Comparison of ENCODE assay signal across 16 cellular contexts in the genomic region with DNA sequence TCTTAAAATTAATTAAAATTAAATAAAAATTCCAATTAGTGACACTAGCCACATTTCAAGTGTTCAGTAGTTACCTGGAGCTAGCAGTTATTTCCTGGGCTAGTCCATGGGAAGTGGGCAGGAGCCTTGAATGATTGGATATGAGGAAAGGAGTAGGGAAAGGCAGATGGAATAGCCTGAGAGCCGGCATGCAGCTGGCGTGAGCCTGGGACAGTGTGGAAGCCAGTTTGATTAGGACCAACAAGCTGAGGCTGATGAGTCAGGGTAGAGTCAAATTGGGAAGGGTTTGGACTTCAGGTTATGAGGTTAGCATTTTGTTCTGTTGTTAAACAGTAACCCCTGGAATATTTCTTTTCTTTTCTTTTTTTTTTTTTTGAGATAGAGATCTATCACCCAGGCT. TPM values are rescaled to one million over a fixed set of nuclear protein-coding genes. Genes with fewer than 3 reads are reported as not detected.
DNase-seq lines count a peak whose midpoint lies in the region; ATAC-seq and TF ChIP-seq lines count a peak whose summit lies in the region.
"Had no signal": no experiment of that assay in that cellular context is flagged by ENCODE, and none has a peak within 500 bp of the region (broad histone marks: within the 10 kb centered on the region; RNA-seq: fewer than 3 reads in every experiment).

No MANE protein-coding gene starts in this region.

- no peaks in the 10 kb centered on the region for H3K27me3 ChIP-seq in IMR-90 (ENCODE audit: control insufficient read depth, insufficient read depth, low read length)
- H3K27me3 ChIP-seq in mesenchymal stem cell (ENCODE audit: control insufficient read depth in 1 of 2, insufficient read depth in 1 of 2, low read length in 2 of 2) = no peaks in the 10 kb centered on the region

- H3K4me1 ChIP-seq in IMR-90 (ENCODE audit: control insufficient read depth, insufficient read depth, low read length) = peaks cover 9% of the 10 kb centered on the region
- H3K4me1 ChIP-seq in mesenchymal stem cell (ENCODE audit: control insufficient read depth, insufficient read depth, low read depth, low read length) = peaks cover 2% of the 10 kb centered on the region

- BruUV-seq in IMR-90 (replicated peaks; lab: Mats Ljungman, UMichigan) = no TSS peak

- no peak for TF ChIP-seq RAD21 in IMR-90 (IDR thresholded peaks at IDR 0.05; ENCODE audit: low read length)

- no peak overlapping the region for H3K14ac ChIP-seq in IMR-90 (replicated peaks; ENCODE audit: low read depth, low read length)
- H3K14ac ChIP-seq in mesenchymal stem cell (ENCODE audit: low read length in 2 of 2) = no peak overlapping the region

- H4K91ac ChIP-seq in IMR-90 (ENCODE audit: insufficient read depth, low read depth, low read length) (no peak overlapping the region), mesenchymal stem cell (ENCODE audit: low read length) (no peak overlapping the region)

- H2AK5ac ChIP-seq in IMR-90 (ENCODE audit: low read depth, low read length) (no peak overlapping the region), mesenchymal stem cell (ENCODE audit: low read length, severe bottlenecking) (no peak overlapping the region)

- H3K9me3 ChIP-seq in IMR-90 (ENCODE audit: control insufficient read depth, insufficient read depth, low read length) = no peaks in the 10 kb centered on the region
- no peaks in the 10 kb centered on the region for H3K9me3 ChIP-seq in mesenchymal stem cell (ENCODE audit: control insufficient read depth, low read length)
- H3K9me3 ChIP-seq: thoracic aorta had no signal

- H2BK120ac ChIP-seq in IMR-90 (ENCODE audit: low read depth, low read length) (no peak overlapping the region), mesenchymal stem cell (ENCODE audit: low read depth, low read length) (no peak overlapping the region)

- H2BK20ac ChIP-seq in IMR-90 (ENCODE audit: low read depth, low read length) = no peak overlapping the region

- H3K79me1 ChIP-seq in IMR-90 (ENCODE audit: low read depth in 1 of 2, low read length in 2 of 2) (no peaks in the 10 kb centered on the region), mesenchymal stem cell (replicated peaks; ENCODE audit: low read length, poor library complexity, severe bottlenecking) (no peaks in the 10 kb centered on the region)

- H4K20me1 ChIP-seq in IMR-90 (ENCODE audit: insufficient read depth, low read length) = no peaks in the 10 kb centered on the region

- TF ChIP-seq POLR2A in IMR-90 (IDR thresholded peaks at IDR 0.05; ENCODE audit: low read depth, low read length) = no peak

- H3K9ac ChIP-seq in IMR-90 (ENCODE audit: low read depth, low read length) (no peak overlapping the region), mesenchymal stem cell (ENCODE audit: low read length) (peak overlapping the region; percentile 32)

- no peak for TF ChIP-seq CTCF in IMR-90 (conservative IDR thresholded peaks at IDR 0.05; ENCODE audit: low read depth, low read length)

- no peak overlapping the region for H3K27ac ChIP-seq in IMR-90 (ENCODE audit: insufficient read depth, low read length)
- peak overlapping the region; percentile 2 for H3K27ac ChIP-seq in epithelial cell of prostate
- no peak overlapping the region for H3K27ac ChIP-seq in mesenchymal stem cell (ENCODE audit: low read length, poor library complexity, severe bottlenecking)
- H3K27ac ChIP-seq: thoracic aorta had no signal

- H3K4ac ChIP-seq in IMR-90 (ENCODE audit: low read depth, low read length) (no peak overlapping the region), mesenchymal stem cell (ENCODE audit: low read depth in 1 of 2, low read length in 2 of 2) (peak overlapping the region in 1 of 2 experiments; percentile 15)

- H4K5ac ChIP-seq in IMR-90 (ENCODE audit: low read depth, low read length) = no peak overlapping the region

- no peak overlapping the region for H3K23ac ChIP-seq in IMR-90 (ENCODE audit: low read depth, low read length)
- H3K23ac ChIP-seq in mesenchymal stem cell (ENCODE audit: low read length in 2 of 2) = no peak overlapping the region

- in situ Hi-C loops in Caki2 (cut with HindIII; ENCODE audit: low pct_unique_long_range_greater_than_20kb, low sequenced_read_pairs) (no loop called here), IMR-90 (cut with MboI; ENCODE audit: low sequenced_read_pairs) (no loop called here)

- peak; percentile 43; the same call in 1 of the 2 replicates for ATAC-seq in IMR-90 (ENCODE audit: low read depth)

- peaks cover 4% of the 10 kb centered on the region for H3K9me1 ChIP-seq in IMR-90 (ENCODE audit: insufficient read depth, low read length)

- POLR2A ChIA-PET in IMR-90 (lab: Charles Lee; ENCODE audit: unreplicated experiment) = interaction anchor here (0.6 kb wide), 1 partner anchor 10 kb away, joined by 4 read pairs; no protein-coding TSS in a partner anchor

- CTCF ChIA-PET in IMR-90 (lab: Yijun Ruan, JAX) = interaction anchor here (0.5 to 0.6 kb wide), 2 partner anchors 18 to 152 kb away, joined by 3 to 6 read pairs; no protein-coding TSS in a partner anchor

- no peak overlapping the region for H3K56ac ChIP-seq in IMR-90 (ENCODE audit: extremely low read depth, insufficient read depth, low read length)

- H3K4me3 ChIP-seq in IMR-90 (ENCODE audit: insufficient read depth, low read depth, low read length) (no peak overlapping the region), mesenchymal stem cell (ENCODE audit: insufficient read depth in 1 of 2, low read depth in 1 of 2, low read length in 2 of 2) (no peak overlapping the region)
- H3K4me3 ChIP-seq: thoracic aorta had no signal

- dilution Hi-C loops in IMR-90 (cut with HindIII; ENCODE audit: low sequenced_read_pairs, unreplicated experiment) = no loop called here

- no peak overlapping the region for H3K4me2 ChIP-seq in IMR-90 (ENCODE audit: low read depth, low read length)
- H3K4me2 ChIP-seq in mesenchymal stem cell (ENCODE audit: low read length, poor library complexity, severe bottlenecking) = no peak overlapping the region

- H3K36me3 ChIP-seq in IMR-90 (ENCODE audit: control insufficient read depth, insufficient read depth, low read length) (no peaks in the 10 kb centered on the region), mesenchymal stem cell (ENCODE audit: control insufficient read depth in 1 of 2, insufficient read depth in 2 of 2, low read depth in 1 of 2, low read length in 2 of 2) (no peaks in the 10 kb centered on the region)
- H3K36me3 ChIP-seq: thoracic aorta had no signal

- H2AK9ac ChIP-seq in IMR-90 (replicated peaks; ENCODE audit: low read depth, low read length, poor library complexity) = no peak overlapping the region

- H4K8ac ChIP-seq in IMR-90 (ENCODE audit: low read depth in 2 of 2, low read length in 2 of 2) (no peak overlapping the region; a peak in 1 of 4 replicates), mesenchymal stem cell (ENCODE audit: low read length) (no peak overlapping the region)

- H3K18ac ChIP-seq in IMR-90 (ENCODE audit: low read depth, low read length) (no peak overlapping the region), mesenchymal stem cell (ENCODE audit: low read depth in 1 of 2, low read length in 2 of 2) (no peak overlapping the region)

- H2BK5ac ChIP-seq in IMR-90 (ENCODE audit: low read depth, low read length, poor library complexity, severe bottlenecking) (no peak overlapping the region), mesenchymal stem cell (ENCODE audit: low read depth, low read length, poor library complexity, severe bottlenecking) (no peak overlapping the region)

- no peak overlapping the region for H2AFZ ChIP-seq in IMR-90 (replicated peaks; ENCODE audit: low read length, poor library complexity)
- H2AFZ ChIP-seq in mesenchymal stem cell (ENCODE audit: low read depth, low read length) = no peak overlapping the region

- no CpG with 5 or more reads among the region's 2 CpGs for WGBS in IMR-90 (ENCODE audit: extremely low coverage in 2 of 2, insufficient read length in 1 of 2), 2 experiments
- WGBS in mesenchymal stem cell = 89% methylated on average over 2 of the region's 2 CpGs

- no peak overlapping the region for H2BK15ac ChIP-seq in IMR-90 (ENCODE audit: low read depth, low read length)
- H2BK15ac ChIP-seq in mesenchymal stem cell (ENCODE audit: low read depth, poor library complexity, severe bottlenecking) = no peak overlapping the region

- intact Hi-C loops in IMR-90 (cut with micrococcal nuclease) = no loop called here

- DNase-seq in Caki2 (ENCODE audit: low read depth) = peak; percentile 79
- peak; percentile 72 for DNase-seq in IMR-90
- DNase-seq in epithelial cell of prostate (ENCODE audit: low read depth, low spot score) = no peak
- no peak for DNase-seq in mesenchymal stem cell
- no peak for DNase-seq in NCI-H2171 (lab: John Stamatoyannopoulos, UW)
- DNase-seq in SHP77 (lab: John Stamatoyannopoulos, UW) = no peak
- no peak for DNase-seq in NCI-H345 (lab: John Stamatoyannopoulos, UW)
- DNase-seq in NAMALWA (ENCODE audit: low spot score) = no peak
- DNase-seq: activated CD4-positive, CD25-positive, alpha-beta regulatory T cell treated with anti-CD3 and anti-CD28 coated beads, Interleukin-2, amount 50 U/mL, for 72 hours; activated effector memory CD4-positive, alpha-beta T cell treated with anti-CD3 and anti-CD28 coated beads, Interleukin-2, amount 50 U/mL, for 16 hours; amniotic stem cell; cerebellar nuclear complex; NCI-H1694; NCI-H446; stimulated activated CD4-positive, alpha-beta T cell treated with anti-CD3 and anti-CD28 coated beads, Interleukin-4, amount 100 ng/mL, for 4 hours had no signal

- no peak overlapping the region for H2BK12ac ChIP-seq in mesenchymal stem cell (ENCODE audit: low read length in 2 of 2)

TF ChIP-seq in IMR-90, 13 proteins besides CTCF, POLR2A, EP300 and RAD21 (continues in another document):
- TF ChIP-seq CEBPB (IDR thresholded peaks at IDR 0.05; ENCODE audit: low read depth, low read length) (no peak), BHLHE40 (IDR thresholded peaks at IDR 0.05; ENCODE audit: low read depth, low read length) (no peak), MXI1 (IDR thresholded peaks at IDR 0.05; ENCODE audit: borderline replicate concordance, low read depth, low read length) (no peak), CHD1 (IDR thresholded peaks at IDR 0.05; ENCODE audit: low read depth, low read length) (no peak), NFE2L2 (IDR thresholded peaks at IDR 0.05; ENCODE audit: low read depth, low read length) (no peak)
- TF ChIP-seq, protein P1, sequence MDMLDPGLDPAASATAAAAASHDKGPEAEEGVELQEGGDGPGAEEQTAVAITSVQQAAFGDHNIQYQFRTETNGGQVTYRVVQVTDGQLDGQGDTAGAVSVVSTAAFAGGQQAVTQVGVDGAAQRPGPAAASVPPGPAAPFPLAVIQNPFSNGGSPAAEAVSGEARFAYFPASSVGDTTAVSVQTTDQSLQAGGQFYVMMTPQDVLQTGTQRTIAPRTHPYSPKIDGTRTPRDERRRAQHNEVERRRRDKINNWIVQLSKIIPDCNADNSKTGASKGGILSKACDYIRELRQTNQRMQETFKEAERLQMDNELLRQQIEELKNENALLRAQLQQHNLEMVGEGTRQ (IDR thresholded peaks at IDR 0.05; ENCODE audit: low read depth, low read length) = no peak

RNA-seq across cellular contexts. Expression of gene GNA13, which starts 15.3 kb away (rescaled TPM):
- total RNA-seq in Caki2 (2014; rRNA removed; shearing (Covaris generic); ENCODE audit: low replicate concordance) = 55.0 and 83.1 TPM in 2 replicates
- total RNA-seq in IMR-90 (2012; rRNA removed) = 37.6 and 57.2 TPM in 2 replicates
- 11.3 and 13.8 TPM in 2 replicates for polyA plus RNA-seq in IMR-90 (2012; rRNA removed)
- 3.5 and 3.9 TPM in 2 replicates for polyA plus RNA-seq in IMR-90 (2012; cell fraction: cytosol; rRNA removed)
- 2.6 and 9.4 TPM in 2 replicates for polyA plus RNA-seq in IMR-90 (2012; cell fraction: nucleus; rRNA removed; ENCODE audit: low replicate concordance)
- polyA plus RNA-seq in mesenchymal stem cell (2013, experiment 1 of 2) = 45.4 TPM
- 47.9 TPM for polyA plus RNA-seq in mesenchymal stem cell (2013, experiment 2 of 2)

Comparison
In these comparisons a context has a peak if more than half of its experiments do, and no peak if none do; other contexts are left out.
1. DNase-seq: peak in Caki2 (single experiment) and IMR-90 (single experiment); none in epithelial cell of prostate (single experiment), mesenchymal stem cell (single experiment), NCI-H2171 (single experiment), SHP77 (0 of 2), NCI-H345 (single experiment) and NAMALWA (single experiment).